ENCODE assay signal across 21 cellular contexts in the genomic region with DNA sequence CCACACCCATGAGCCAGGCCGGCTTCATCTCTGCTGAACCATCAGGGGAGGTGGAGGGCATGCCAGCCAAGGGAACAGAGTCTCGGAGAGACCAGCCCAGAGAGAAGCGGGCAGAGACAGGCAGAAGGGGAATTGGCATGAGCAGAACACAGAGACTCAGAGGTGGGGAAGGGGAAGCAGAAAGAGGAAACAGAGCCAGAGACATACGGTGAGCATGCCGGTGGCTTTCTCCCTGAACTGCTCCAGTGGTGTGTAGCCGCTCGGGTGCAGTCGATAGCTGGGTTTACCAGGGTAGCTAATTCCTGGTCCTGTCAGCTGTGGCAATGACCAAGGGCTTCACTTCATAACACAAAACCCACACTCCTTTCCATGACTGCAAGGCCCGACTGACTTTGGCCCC.
DNase-seq lines count a peak whose midpoint lies in the region; ATAC-seq, FAIRE-seq and TF ChIP-seq lines count a peak whose summit lies in the region.
"Had no signal": no experiment of that assay in that cellular context is flagged by ENCODE, and none has a peak within 500 bp of the region (broad histone marks: within the 10 kb centered on the region; RNA-seq: fewer than 3 reads in every experiment).

No MANE protein-coding gene starts in this region.

- H3K27me3 ChIP-seq in astrocyte (ENCODE audit: insufficient read depth, low read length): no peaks in the 10 kb centered on the region
- peaks cover 51% of the 10 kb centered on the region for H3K27me3 ChIP-seq in gastroesophageal sphincter
- H3K27me3 ChIP-seq in adrenal gland: peaks cover 5% of the 10 kb centered on the region
- H3K27me3 ChIP-seq: vagina had no signal

- peaks cover 18% of the 10 kb centered on the region for H3K4me1 Mint-ChIP-seq in astrocyte (ENCODE audit: low read depth, unreplicated experiment)
- H3K4me1 Mint-ChIP-seq in naive B cell: peaks cover 18 to 29% (median 19%) of the 10 kb centered on the region in 3 donors
- H3K4me1 Mint-ChIP-seq: activated CD8-positive, alpha-beta memory T cell treated with anti-CD3 and anti-CD28 coated beads, Interleukin-2, amount 10 ng/mL, durations not matched to agents 7 days and 5 days; CD4-positive, CD25-positive, alpha-beta regulatory T cell had no signal

- H3K4me2 ChIP-seq in astrocyte (ENCODE audit: low read length) (no peak overlapping the region), OCI-LY7 (ENCODE audit: low read length) (no peak overlapping the region)

- peaks cover 14% of the 10 kb centered on the region for H3K27me3 Mint-ChIP-seq in astrocyte (ENCODE audit: low read depth, unreplicated experiment)
- H3K27me3 Mint-ChIP-seq in naive B cell: peaks cover 0 to 16% (median 8%) of the 10 kb centered on the region in 3 donors
- H3K27me3 Mint-ChIP-seq: activated CD8-positive, alpha-beta memory T cell treated with anti-CD3 and anti-CD28 coated beads, Interleukin-2, amount 10 ng/mL, durations not matched to agents 7 days and 5 days; CD4-positive, CD25-positive, alpha-beta regulatory T cell had no signal

- H3K36me3 Mint-ChIP-seq in astrocyte (ENCODE audit: low read depth, unreplicated experiment): no peaks in the 10 kb centered on the region
- H3K36me3 Mint-ChIP-seq in naive B cell: no peaks in the 10 kb centered on the region
- H3K36me3 Mint-ChIP-seq: activated CD8-positive, alpha-beta memory T cell treated with anti-CD3 and anti-CD28 coated beads, Interleukin-2, amount 10 ng/mL, durations not matched to agents 7 days and 5 days; brain; CD4-positive, CD25-positive, alpha-beta regulatory T cell had no signal

- CTCF ChIA-PET in OCI-LY7 (lab: Charles Lee; ENCODE audit: unreplicated experiment): interaction anchor here (0.6 kb wide), 1 partner anchor 38 kb away, joined by 3 read pairs; no protein-coding TSS in a partner anchor

- H3K4me1 ChIP-seq in astrocyte (ENCODE audit: insufficient read depth, low read length) (no peaks in the 10 kb centered on the region), OCI-LY7 (ENCODE audit: insufficient read depth, low read length, poor library complexity, severe bottlenecking) (no peaks in the 10 kb centered on the region), gastroesophageal sphincter (no peaks in the 10 kb centered on the region), adrenal gland (replicated peaks in 1 of 2) (no peaks in the 10 kb centered on the region)
- H3K4me1 ChIP-seq: vagina had no signal

- POLR2A ChIA-PET in OCI-LY7 (lab: Charles Lee): no interaction called here

- H4K20me1 ChIP-seq in astrocyte (ENCODE audit: insufficient read depth, low read length) (no peaks in the 10 kb centered on the region), OCI-LY7 (ENCODE audit: insufficient read depth, low read length) (no peaks in the 10 kb centered on the region)

- no peak overlapping the region for H3K4me3 ChIP-seq in astrocyte (ENCODE audit: insufficient read depth, low read depth, low read length)
- H3K4me3 ChIP-seq in OCI-LY7 (ENCODE audit: low read depth, low read length, poor library complexity, severe bottlenecking): no peak overlapping the region
- no peak overlapping the region for H3K4me3 ChIP-seq in gastroesophageal sphincter
- H3K4me3 ChIP-seq in adrenal gland: no peak overlapping the region
- H3K4me3 ChIP-seq: vagina had no signal

- TF ChIP-seq POLR2A in gastroesophageal sphincter (IDR thresholded peaks at IDR 0.05): no peak
- TF ChIP-seq POLR2A in adrenal gland (IDR thresholded peaks at IDR 0.05): no peak

- TF ChIP-seq CTCF in astrocyte (IDR thresholded peaks at IDR 0.05; ENCODE audit: insufficient read depth, low read depth, low read length) (no peak), OCI-LY7 (conservative IDR thresholded peaks at IDR 0.05; ENCODE audit: low read length) (no peak), gastroesophageal sphincter (IDR thresholded peaks at IDR 0.05) (no peak), adrenal gland (IDR thresholded peaks at IDR 0.05) (no peak)

- H3K36me3 ChIP-seq in astrocyte (ENCODE audit: insufficient read depth, low read length) (no peaks in the 10 kb centered on the region), OCI-LY7 (ENCODE audit: insufficient read depth, low read length) (no peaks in the 10 kb centered on the region), gastroesophageal sphincter (no peaks in the 10 kb centered on the region), adrenal gland (replicated peaks in 1 of 2) (no peaks in the 10 kb centered on the region)
- H3K36me3 ChIP-seq: vagina had no signal

- 68 to 93% methylated on average over 4 to 5 of the region's 9 CpGs for WGBS in gastroesophageal sphincter (ENCODE audit: low coverage in 1 of 2), 2 donors
- 75 to 86% (median 80%) methylated on average over 9 of the region's 9 CpGs for WGBS in adrenal gland, 4 donors

- H3K79me2 ChIP-seq in astrocyte (ENCODE audit: insufficient read depth, low read length): no peaks in the 10 kb centered on the region
- no peaks in the 10 kb centered on the region for H3K79me2 ChIP-seq in OCI-LY7 (ENCODE audit: insufficient read depth, low read depth, low read length)

- H3K4me3 Mint-ChIP-seq in astrocyte (ENCODE audit: unreplicated experiment) (peak overlapping the region; percentile 67), naive B cell (peak overlapping the region in 6 of 8 donors; percentile 11 to 77 (median 62))
- H3K4me3 Mint-ChIP-seq: activated CD8-positive, alpha-beta memory T cell treated with anti-CD3 and anti-CD28 coated beads, Interleukin-2, amount 10 ng/mL, durations not matched to agents 7 days and 5 days; brain; CD4-positive, CD25-positive, alpha-beta regulatory T cell had no signal

- intact Hi-C loops in OCI-LY7 (cut with micrococcal nuclease; ENCODE audit: unreplicated experiment) (loop anchor here (5.0 kb wide), 1 partner anchor 109 kb away; no protein-coding TSS in a partner anchor), adrenal gland (cut with DNase I) (no loop called here)

- H3K9me3 Mint-ChIP-seq in astrocyte (ENCODE audit: unreplicated experiment) (no peaks in the 10 kb centered on the region), naive B cell (no peaks in the 10 kb centered on the region)
- H3K9me3 Mint-ChIP-seq: CD4-positive, CD25-positive, alpha-beta regulatory T cell had no signal

- no peaks in the 10 kb centered on the region for H3K9me2 ChIP-seq in OCI-LY7 (ENCODE audit: insufficient read depth, low read length)

- H3K9ac ChIP-seq in astrocyte (ENCODE audit: low read length): no peak overlapping the region

- TF ChIP-seq EP300 in gastroesophageal sphincter (IDR thresholded peaks at IDR 0.05): no peak

- H3K27ac Mint-ChIP-seq in astrocyte (ENCODE audit: unreplicated experiment): no peak overlapping the region
- H3K27ac Mint-ChIP-seq in naive B cell: peak overlapping the region in 5 of 6 donors; percentile 13 to 91 (median 65)
- H3K27ac Mint-ChIP-seq: activated CD8-positive, alpha-beta memory T cell treated with anti-CD3 and anti-CD28 coated beads, Interleukin-2, amount 10 ng/mL, durations not matched to agents 7 days and 5 days; brain had no signal

- BruUV-seq in OCI-LY7 (replicated peaks; lab: Mats Ljungman, UMichigan): no TSS peak

- no peak for FAIRE-seq in astrocyte (lab: Jason Lieb, UNC)
- FAIRE-seq: colon had no signal

- ATAC-seq in naive B cell (ENCODE audit: low read depth in 2 of 2): peak; percentile 100
- ATAC-seq in gastroesophageal sphincter: no peak
- ATAC-seq: activated CD8-positive, alpha-beta memory T cell treated with anti-CD3 and anti-CD28 coated beads, Interleukin-2, amount 10 ng/mL, durations not matched to agents 7 days and 5 days; left colon had no signal

- DNase-seq in CD1c-positive myeloid dendritic cell (ENCODE audit: extremely low spot score): peak; percentile 59
- DNase-seq in NOMO-1 treated with DMSO at 0.1 percent for 48 hours (lab: John Stamatoyannopoulos, UW; ENCODE audit: unreplicated experiment): peak; percentile 85
- no peak for DNase-seq in astrocyte (ENCODE audit: low read depth)
- DNase-seq in naive B cell: peak; percentile 74
- DNase-seq in OCI-LY7 (ENCODE audit: low spot score): no peak
- DNase-seq in activated naive CD4-positive, alpha-beta T cell treated with Interleukin-2 at 50 U/mL for 16 hours: no peak
- DNase-seq in adrenal gland: no peak
- DNase-seq: activated CD4-positive, alpha-beta T cell treated with anti-CD3 and anti-CD28 coated beads for 48 hours; activated CD8-positive, alpha-beta memory T cell treated with anti-CD3 and anti-CD28 coated beads, Interleukin-2, amount 10 ng/mL, durations not matched to agents 7 days and 5 days; CD4-positive, CD25-positive, alpha-beta regulatory T cell; DMS153; left colon; NCI-H1694 treated with DMSO at 0.1 percent for 48 hours; NCI-H345; stimulated activated CD8-positive, alpha-beta memory T cell treated with anti-CD3 and anti-CD28 coated beads, Interleukin-4, amount 100 ng/mL, for 48 hours; SW 1271 had no signal

- H2AFZ ChIP-seq in astrocyte (ENCODE audit: low read depth, low read length) (no peak overlapping the region), OCI-LY7 (ENCODE audit: low read length) (no peak overlapping the region)

- H3K9me3 ChIP-seq in astrocyte (ENCODE audit: insufficient read depth, low read depth, low read length) (no peaks in the 10 kb centered on the region), OCI-LY7 (ENCODE audit: low read length) (no peaks in the 10 kb centered on the region), gastroesophageal sphincter (no peaks in the 10 kb centered on the region), adrenal gland (replicated peaks in 1 of 3) (no peaks in the 10 kb centered on the region)
- H3K9me3 ChIP-seq: vagina had no signal

- H3K27ac ChIP-seq in astrocyte (ENCODE audit: low read depth, low read length) (no peak overlapping the region), OCI-LY7 (ENCODE audit: low read depth, low read length, poor library complexity, severe bottlenecking) (no peak overlapping the region), gastroesophageal sphincter (no peak overlapping the region), adrenal gland (no peak overlapping the region)
- H3K27ac ChIP-seq: HL-60, vagina had no signal

Comparison
In these comparisons a context has a peak if more than half of its experiments do, and no peak if none do; other contexts are left out.
1. DNase-seq: peak in CD1c-positive myeloid dendritic cell (single experiment), NOMO-1 treated with DMSO at 0.1 percent for 48 hours (single experiment) and naive B cell (single experiment); none in astrocyte (single experiment), OCI-LY7 (single experiment), activated naive CD4-positive, alpha-beta T cell treated with Interleukin-2 at 50 U/mL for 16 hours (single experiment) and adrenal gland (0 of 7).